ENCODE assay signal across 10 cellular contexts in the genomic region with DNA sequence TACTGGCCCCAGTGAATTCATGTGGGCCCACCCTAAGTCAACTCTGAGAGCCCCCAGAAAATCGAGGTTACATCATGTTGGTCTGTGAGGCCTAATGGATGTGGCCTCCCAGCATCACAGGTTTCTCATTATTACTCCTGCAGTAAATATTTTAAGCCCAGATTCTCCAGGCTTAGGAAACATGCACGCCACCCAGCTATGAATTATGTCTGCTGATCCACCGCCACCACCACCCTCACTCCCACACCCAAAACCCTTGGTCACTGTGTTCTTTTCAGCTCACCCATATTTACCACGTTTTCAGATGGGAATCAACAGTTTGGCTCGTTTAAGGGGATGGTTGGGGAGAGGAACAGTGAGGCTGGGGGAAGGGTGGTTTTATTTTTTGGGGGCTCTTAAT.
DNase-seq lines count a peak whose midpoint lies in the region; ATAC-seq and TF ChIP-seq lines count a peak whose summit lies in the region.
"Had no signal": no experiment of that assay in that cellular context is flagged by ENCODE, and none has a peak within 500 bp of the region (broad histone marks: within the 10 kb centered on the region; RNA-seq: fewer than 3 reads in every experiment).

No MANE protein-coding gene starts in this region.

- H3K18ac ChIP-seq in mesendoderm (ENCODE audit: low read length) = no peak overlapping the region

- H3K56ac ChIP-seq in mesendoderm (ENCODE audit: low read length) = no peak overlapping the region

- H4K5ac ChIP-seq in mesendoderm (ENCODE audit: low read length) = no peak overlapping the region

- H3K23ac ChIP-seq in mesendoderm (ENCODE audit: low read length) = no peak overlapping the region

- ATAC-seq in GM18868 (IDR thresholded peaks at IDR 0.05; ENCODE audit: unreplicated experiment) (peak; percentile 12), psoas muscle (no peak), GM18870 (IDR thresholded peaks at IDR 0.05; ENCODE audit: unreplicated experiment) (no peak)
- ATAC-seq in activated CD8-positive, alpha-beta T cell treated with anti-CD3 and anti-CD28 coated beads for 36 hours = peak; percentile 26
- ATAC-seq: gastroesophageal sphincter had no signal

- no peak overlapping the region for H2AK5ac ChIP-seq in mesendoderm (ENCODE audit: low read length)

- H3K9me3 ChIP-seq in psoas muscle = no peaks in the 10 kb centered on the region
- H3K9me3 ChIP-seq: gastroesophageal sphincter had no signal

- peak overlapping the region; percentile 36 for H3K27ac Mint-ChIP-seq in HFFc6
- H3K27ac Mint-ChIP-seq in activated CD8-positive, alpha-beta T cell treated with anti-CD3 and anti-CD28 coated beads for 36 hours = peak overlapping the region; percentile 84

- H3K79me2 ChIP-seq in mesendoderm (ENCODE audit: control insufficient read depth, insufficient read depth, low read length) = peaks cover 13% of the 10 kb centered on the region

- peaks cover 34% of the 10 kb centered on the region for H3K79me1 ChIP-seq in mesendoderm (ENCODE audit: low read length)

- no peak overlapping the region for H2BK5ac ChIP-seq in mesendoderm (ENCODE audit: low read length)

- H3K4me3 Mint-ChIP-seq in HFFc6 = no peak overlapping the region
- H3K4me3 Mint-ChIP-seq in activated CD8-positive, alpha-beta T cell treated with anti-CD3 and anti-CD28 coated beads for 36 hours = peak overlapping the region; percentile 2
- H3K4me3 Mint-ChIP-seq: brain had no signal

- H3K27me3 Mint-ChIP-seq in HFFc6 (ENCODE audit: insufficient read depth) = no peaks in the 10 kb centered on the region; the same call in 1 of the 2 replicates
- no peaks in the 10 kb centered on the region for H3K27me3 Mint-ChIP-seq in activated CD8-positive, alpha-beta T cell treated with anti-CD3 and anti-CD28 coated beads for 36 hours
- H3K27me3 Mint-ChIP-seq: brain had no signal

- TF ChIP-seq CTCF in HFFc6 (IDR thresholded peaks at IDR 0.05) (no peak), psoas muscle (IDR thresholded peaks at IDR 0.05) (no peak)
- TF ChIP-seq CTCF in activated CD8-positive, alpha-beta T cell treated with anti-CD3 and anti-CD28 coated beads for 36 hours (IDR thresholded peaks at IDR 0.05) = no peak

- no peak overlapping the region for H3K4me3 ChIP-seq in psoas muscle
- no peak overlapping the region for H3K4me3 ChIP-seq in mesendoderm (ENCODE audit: low read length)
- H3K4me3 ChIP-seq: gastroesophageal sphincter had no signal

- WGBS in psoas muscle, 3 donors = 58 to 74% (median 59%) methylated on average over 5 of the region's 5 CpGs
- no CpG with 5 or more reads among the region's 5 CpGs for WGBS in mesendoderm (ENCODE audit: extremely low coverage, insufficient coverage, low lambda C conversion rate)

- H3K27me3 ChIP-seq in psoas muscle (ENCODE audit: insufficient read depth in 3 of 3, low read length in 2 of 3) = no peaks in the 10 kb centered on the region
- H3K27me3 ChIP-seq in mesendoderm (ENCODE audit: insufficient read depth, low read length, poor library complexity) = no peaks in the 10 kb centered on the region
- H3K27me3 ChIP-seq: gastroesophageal sphincter had no signal

- no peaks in the 10 kb centered on the region for H3K36me3 ChIP-seq in psoas muscle (ENCODE audit: insufficient read depth in 1 of 2, low read depth in 1 of 2)
- H3K36me3 ChIP-seq in mesendoderm (ENCODE audit: control insufficient read depth, insufficient read depth, low read length) = no peaks in the 10 kb centered on the region
- H3K36me3 ChIP-seq: gastroesophageal sphincter had no signal

- H3K4me2 ChIP-seq in mesendoderm (ENCODE audit: low read length) = no peak overlapping the region

- POLR2A ChIA-PET in activated CD8-positive, alpha-beta T cell treated with anti-CD3 and anti-CD28 coated beads for 36 hours (lab: Charles Lee) = interaction anchor here (0.7 to 1.9 kb wide), 3 partner anchors 14 to 75 kb away, joined by 3 to 4 read pairs (median 3); no protein-coding TSS in a partner anchor

- no peak overlapping the region for H3K9ac ChIP-seq in mesendoderm (ENCODE audit: low read length)

- H3K4ac ChIP-seq in mesendoderm (ENCODE audit: low read depth, low read length) = no peak overlapping the region

- intact Hi-C loops in activated CD8-positive, alpha-beta T cell treated with anti-CD3 and anti-CD28 coated beads for 36 hours (cut with micrococcal nuclease) = loop anchor here (5.0 kb wide), 2 partner anchors 76 to 126 kb away; no protein-coding TSS in a partner anchor
- intact Hi-C loops in psoas muscle (cut with DNase I) = no loop called here

- no peak overlapping the region for H2BK120ac ChIP-seq in mesendoderm (ENCODE audit: low read depth, low read length)

- H3K36me3 Mint-ChIP-seq in HFFc6 (ENCODE audit: low read depth) = peaks cover 12% of the 10 kb centered on the region
- H3K36me3 Mint-ChIP-seq in activated CD8-positive, alpha-beta T cell treated with anti-CD3 and anti-CD28 coated beads for 36 hours (ENCODE audit: low read depth) = peaks cover 55% of the 10 kb centered on the region

- no peak for DNase-seq in HFFc6
- peak; percentile 55 for DNase-seq in activated CD8-positive, alpha-beta T cell treated with anti-CD3 and anti-CD28 coated beads for 36 hours
- no peak for DNase-seq in psoas muscle
- no peak for DNase-seq in mesendoderm
- DNase-seq in globus pallidus (ENCODE audit: low spot score) = no peak
- no peak for DNase-seq in HK-2 (ENCODE audit: unreplicated experiment)

- CTCF ChIA-PET in activated CD8-positive, alpha-beta T cell treated with anti-CD3 and anti-CD28 coated beads for 36 hours (lab: Charles Lee) = interaction anchor here (1.3 to 2.7 kb wide), 3 partner anchors 10 to 83 kb away, joined by 3 to 8 read pairs (median 6); no protein-coding TSS in a partner anchor

- H4K8ac ChIP-seq in mesendoderm (ENCODE audit: low read depth, low read length) = no peak overlapping the region

- H3K27ac ChIP-seq in psoas muscle = peak overlapping the region; percentile 34
- no peak overlapping the region for H3K27ac ChIP-seq in mesendoderm (ENCODE audit: low read depth, low read length)
- H3K27ac ChIP-seq: gastroesophageal sphincter had no signal

- H2BK15ac ChIP-seq in mesendoderm (replicated peaks; ENCODE audit: low read depth) = no peak overlapping the region

- H3K4me1 Mint-ChIP-seq in HFFc6 (ENCODE audit: low read depth) = peaks cover 15% of the 10 kb centered on the region
- H3K4me1 Mint-ChIP-seq in activated CD8-positive, alpha-beta T cell treated with anti-CD3 and anti-CD28 coated beads for 36 hours (ENCODE audit: low read depth) = peaks cover 92% of the 10 kb centered on the region

- peaks cover 5% of the 10 kb centered on the region; the same call in 1 of the 2 replicates for H3K9me3 Mint-ChIP-seq in HFFc6
- no peaks in the 10 kb centered on the region for H3K9me3 Mint-ChIP-seq in activated CD8-positive, alpha-beta T cell treated with anti-CD3 and anti-CD28 coated beads for 36 hours

- peaks cover 26% of the 10 kb centered on the region for H3K4me1 ChIP-seq in psoas muscle
- H3K4me1 ChIP-seq in mesendoderm (ENCODE audit: control insufficient read depth, low read depth, low read length) = no peaks in the 10 kb centered on the region

Comparison
In these comparisons a context has a peak if more than half of its experiments do, and no peak if none do; other contexts are left out.
1. ATAC-seq: peak in GM18868 (single experiment) and activated CD8-positive, alpha-beta T cell treated with anti-CD3 and anti-CD28 coated beads for 36 hours (single experiment); none in psoas muscle (0 of 4) and GM18870 (single experiment).